In the genomic region with DNA sequence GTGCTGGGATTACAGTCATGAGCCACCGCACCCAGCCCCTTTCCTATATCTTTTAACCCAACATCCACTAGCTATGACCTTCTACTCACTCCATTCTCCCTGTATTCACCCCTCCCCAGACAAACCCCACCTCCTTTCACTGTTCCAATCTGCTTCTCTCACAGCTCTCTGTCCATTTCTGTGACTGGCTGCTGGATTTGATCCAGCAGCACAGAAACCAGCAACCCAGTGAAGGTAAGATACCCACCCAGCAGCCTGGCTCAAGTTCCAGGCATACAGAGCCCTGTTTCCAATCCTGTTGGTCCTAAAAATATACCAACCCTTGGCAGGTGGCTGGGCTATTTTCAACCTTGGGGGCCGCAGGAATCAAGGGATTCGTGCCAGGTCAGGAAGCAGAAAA, we compare ENCODE assay signal across 1 cellular context.
TF ChIP-seq lines count a peak whose summit lies in the region.

No MANE protein-coding gene starts in this region.

TF ChIP-seq in endothelial cell of umbilical vein, 7 proteins besides CTCF, POLR2A, EP300 and RAD21:
- TF ChIP-seq MAX (IDR thresholded peaks at IDR 0.05; ENCODE audit: insufficient read depth, insufficient read length) (no peak), FOS (IDR thresholded peaks at IDR 0.05; ENCODE audit: borderline replicate concordance, insufficient read depth, low read length) (no peak), JUN (IDR thresholded peaks at IDR 0.05; ENCODE audit: borderline replicate concordance, insufficient read depth, insufficient read length, low read depth) (no peak), MYC (IDR thresholded peaks at IDR 0.05; ENCODE audit: low read depth, low read length) (no peak), GATA2 (IDR thresholded peaks at IDR 0.05; ENCODE audit: insufficient read depth, insufficient read length, low read depth, low read length) (no peak), EZH2 (IDR thresholded peaks at IDR 0.05; ENCODE audit: borderline replicate concordance, low read depth, low read length, severe bottlenecking) (no peak), POLR2AphosphoS5 (IDR thresholded peaks at IDR 0.05; ENCODE audit: insufficient read depth, low read depth, low read length) (no peak)
